In the genomic region with DNA sequence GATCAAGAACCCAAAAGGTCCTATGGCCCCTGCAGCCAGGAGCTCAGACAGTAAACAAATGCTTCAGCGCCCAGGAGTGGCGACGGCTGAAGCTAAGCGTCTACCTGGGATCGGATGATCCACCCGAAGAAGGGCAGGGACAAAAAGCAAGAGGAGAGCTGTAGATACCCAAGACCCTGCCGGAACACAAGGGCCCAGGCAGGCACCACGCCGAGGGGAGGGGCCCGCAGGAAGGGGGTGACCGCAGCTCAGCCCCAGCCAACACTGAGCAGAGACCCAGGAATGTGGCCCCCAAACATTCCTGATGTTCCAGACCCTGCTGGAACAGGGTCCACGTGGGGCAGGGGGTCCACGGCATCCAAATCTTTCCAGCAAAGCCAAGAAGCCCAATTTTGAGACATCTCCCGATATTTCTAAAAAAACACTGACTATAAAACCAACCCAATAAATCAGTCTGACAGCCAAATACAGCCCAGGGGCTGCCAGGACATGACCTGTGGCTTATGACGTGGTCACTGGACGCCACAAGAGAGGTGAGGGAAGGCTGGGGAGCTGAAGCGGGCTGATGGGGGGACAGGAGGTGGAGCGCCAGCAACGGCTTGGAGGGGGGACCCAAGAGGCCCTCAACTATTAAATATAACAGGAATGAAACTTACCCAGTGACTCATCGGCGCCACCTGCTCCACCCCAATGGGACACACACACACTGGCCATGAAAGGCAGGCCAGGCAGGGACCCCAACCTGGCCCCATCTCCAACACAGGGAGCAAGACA, we compare ENCODE assay signal across 8 cellular contexts. TPM values are rescaled to one million over a fixed set of nuclear protein-coding genes. Genes with fewer than 3 reads are reported as not detected.
DNase-seq lines count a peak whose midpoint lies in the region; ATAC-seq and TF ChIP-seq lines count a peak whose summit lies in the region.

No MANE protein-coding gene starts in this region.

- H3K4me1 ChIP-seq in BLaER1 = peaks cover 100% of the 10 kb centered on the region

- H3K9me3 ChIP-seq in BLaER1 = no peaks in the 10 kb centered on the region

- H3K4me3 Mint-ChIP-seq in natural killer cell = no peak overlapping the region

- H3K27me3 ChIP-seq in BLaER1 = no peaks in the 10 kb centered on the region
- H3K27me3 ChIP-seq in brain microvascular endothelial cell (replicated peaks) = no peaks in the 10 kb centered on the region

- H3K4me2 ChIP-seq in BLaER1 = peak overlapping the region; percentile 80

- no peaks in the 10 kb centered on the region for H3K27me3 Mint-ChIP-seq in natural killer cell (ENCODE audit: low read depth in 2 of 2)

- peaks cover 29 to 64% of the 10 kb centered on the region in 2 donors for H3K4me1 Mint-ChIP-seq in natural killer cell

- intact Hi-C loops in natural killer cell (cut with micrococcal nuclease) = no loop called here
- intact Hi-C loops in posterior cingulate gyrus (cut with DNase I) = loop anchor here (5.0 kb wide), 1 partner anchor 51 kb away; no protein-coding TSS in a partner anchor

- peak overlapping the region; percentile 45 for H3K27ac ChIP-seq in BLaER1
- H3K27ac ChIP-seq in brain microvascular endothelial cell = peak overlapping the region; percentile 58

- H4K20me1 ChIP-seq in BLaER1 = peaks cover 100% of the 10 kb centered on the region

- DNase-seq in HK-2 (ENCODE audit: unreplicated experiment) (peak; percentile 17), brain microvascular endothelial cell (no peak), natural killer cell (no peak), posterior cingulate gyrus (no peak)

- ATAC-seq in natural killer cell (peak in 2 of 3 donors; percentile 54 to 73), GM18858 (IDR thresholded peaks at IDR 0.05; ENCODE audit: unreplicated experiment) (no peak), HG03520 (IDR thresholded peaks at IDR 0.05; ENCODE audit: unreplicated experiment) (no peak)
- ATAC-seq in activated CD4-positive, CD25-positive, alpha-beta regulatory T cell treated with anti-CD3 and anti-CD28 coated beads, Interleukin-2, amount 50 U/mL, for 24 hours = no peak

- no peaks in the 10 kb centered on the region for H3K36me3 Mint-ChIP-seq in natural killer cell

- no peak overlapping the region for H3K4me3 ChIP-seq in BLaER1
- H3K4me3 ChIP-seq in brain microvascular endothelial cell (ENCODE audit: low read depth, low read length) = no peak overlapping the region

- H3K36me3 ChIP-seq in BLaER1 (peaks cover 11% of the 10 kb centered on the region; the same call in 1 of the 2 replicates), brain microvascular endothelial cell (replicated peaks) (no peaks in the 10 kb centered on the region)

- H3K27ac Mint-ChIP-seq in natural killer cell = peak overlapping the region in 1 of 2 donors; percentile 59

- H3K9me3 Mint-ChIP-seq in natural killer cell = no peaks in the 10 kb centered on the region

- in situ Hi-C loops in brain microvascular endothelial cell (cut with HindIII; ENCODE audit: low pct_ligation_motif_present, low sequenced_read_pairs) = no loop called here

- TF ChIP-seq CTCF in brain microvascular endothelial cell (IDR thresholded peaks at IDR 0.05; ENCODE audit: low read depth, low read length, missing control alignments) (peak; percentile 12), natural killer cell (IDR thresholded peaks at IDR 0.05) (no peak)

- peak overlapping the region; percentile 28; the same call in 1 of the 2 replicates for H3K9ac ChIP-seq in BLaER1

RNA-seq across cellular contexts. Expression of gene NCOR2, which starts 58.9 kb away (rescaled TPM):
- total RNA-seq in natural killer cell = 100 to 1,000 TPM; 109 to 126 (median 125) TPM

Comparison
In these comparisons a context has a peak if more than half of its experiments do, and no peak if none do; other contexts are left out.
1. ATAC-seq: peak in natural killer cell (2 of 3); none in GM18858 (single experiment), HG03520 (single experiment) and activated CD4-positive, CD25-positive, alpha-beta regulatory T cell treated with anti-CD3 and anti-CD28 coated beads, Interleukin-2, amount 50 U/mL, for 24 hours (0 of 2).